ENCODE assay signal across 18 cellular contexts in the genomic region with DNA sequence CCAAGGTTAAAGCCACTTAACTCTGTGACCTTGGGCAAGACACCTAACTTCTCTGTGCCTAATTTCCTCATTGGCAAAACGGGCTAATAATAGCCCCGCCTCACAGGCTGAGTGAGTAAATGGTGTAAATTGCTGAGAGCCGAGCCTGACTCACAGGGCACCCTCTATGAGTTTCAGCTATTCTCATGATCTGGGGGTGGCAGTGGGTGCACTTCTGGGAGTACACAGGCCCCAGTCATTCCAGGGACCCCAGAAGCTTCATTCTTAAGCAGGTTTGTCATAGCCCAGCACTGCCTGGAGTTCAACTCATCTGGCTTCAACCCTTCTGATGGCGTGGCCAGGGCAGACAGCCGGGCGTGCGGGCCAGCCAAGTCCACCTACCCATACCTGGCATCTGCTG.
"Had no signal": no experiment of that assay in that cellular context is flagged by ENCODE, and none has a peak within 500 bp of the region (broad histone marks: within the 10 kb centered on the region; RNA-seq: fewer than 3 reads in every experiment).

No MANE protein-coding gene starts in this region.

- DNase-seq: activated B cell treated with CpG ODN at 0.5 μM for 24 hours; activated CD4-positive, alpha-beta T cell treated with anti-CD3 and anti-CD28 coated beads for 48 hours; activated CD8-positive, alpha-beta memory T cell treated with anti-CD3 and anti-CD28 coated beads, Interleukin-2, amount 50 U/mL, for 4 hours; activated CD8-positive, alpha-beta T cell treated with anti-CD3 and anti-CD28 coated beads, Interleukin-2, amount 10 ng/mL, durations not matched to agents 7 days and 5 days; activated gamma-delta T cell; activated T-cell treated with anti-CD3 and anti-CD28 coated beads, Interleukin-2, amount 50 U/mL, for 72 hours; amniotic stem cell; body of pancreas; effector memory CD4-positive, alpha-beta T cell; immature natural killer cell; left colon; mammary epithelial cell; pancreas; T-helper 17 cell had no signal

- H3K4me2 ChIP-seq: neural progenitor cell had no signal

- H3K9me3 ChIP-seq: body of pancreas, heart left ventricle, pancreas had no signal

- H3K36me3 ChIP-seq: heart left ventricle, neural progenitor cell, pancreas had no signal

- H3K4me3 Mint-ChIP-seq: activated B cell treated with CpG ODN at 0.5 μM for 24 hours; activated CD8-positive, alpha-beta T cell treated with anti-CD3 and anti-CD28 coated beads, Interleukin-2, amount 10 ng/mL, durations not matched to agents 7 days and 5 days; activated naive CD8-positive, alpha-beta T cell; activated T-cell treated with anti-CD3 and anti-CD28 coated beads, Interleukin-2, amount 50 U/mL, for 72 hours; immature natural killer cell; neural progenitor cell; stimulated activated effector memory CD8-positive, alpha-beta T cell treated with anti-CD3 and anti-CD28 coated beads, Interleukin-12 subunit alpha, Interleukin-12 subunit beta, amount 100 ng/mL, for 72 hours; T-helper 17 cell had no signal

- H3K4me1 Mint-ChIP-seq: activated B cell treated with CpG ODN at 0.5 μM for 24 hours, immature natural killer cell had no signal

- H2AFZ ChIP-seq: neural progenitor cell had no signal

- ATAC-seq: activated CD8-positive, alpha-beta T cell treated with anti-CD3 and anti-CD28 coated beads, Interleukin-2, amount 10 ng/mL, durations not matched to agents 7 days and 5 days; activated T-cell treated with anti-CD3 and anti-CD28 coated beads, Interleukin-2, amount 50 U/mL, for 72 hours; body of pancreas; left colon; pancreas; T-helper 17 cell had no signal

- H3K9me3 Mint-ChIP-seq: activated B cell treated with CpG ODN at 0.5 μM for 24 hours; activated T-cell treated with anti-CD3 and anti-CD28 coated beads, Interleukin-2, amount 50 U/mL, for 72 hours; immature natural killer cell; neural progenitor cell; stimulated activated effector memory CD8-positive, alpha-beta T cell treated with anti-CD3 and anti-CD28 coated beads, Interleukin-12 subunit alpha, Interleukin-12 subunit beta, amount 100 ng/mL, for 72 hours had no signal

- H3K27me3 Mint-ChIP-seq: activated naive CD8-positive, alpha-beta T cell had no signal

- H3K4me3 ChIP-seq: body of pancreas, heart left ventricle, neural progenitor cell, pancreas had no signal

- H3K27me3 ChIP-seq: body of pancreas, neural progenitor cell, pancreas had no signal

- H3K27ac Mint-ChIP-seq: activated B cell treated with CpG ODN at 0.5 μM for 24 hours; activated CD8-positive, alpha-beta T cell treated with anti-CD3 and anti-CD28 coated beads, Interleukin-2, amount 10 ng/mL, durations not matched to agents 7 days and 5 days; activated naive CD8-positive, alpha-beta T cell; activated T-cell treated with anti-CD3 and anti-CD28 coated beads, Interleukin-2, amount 50 U/mL, for 72 hours; immature natural killer cell; neural progenitor cell; stimulated activated effector memory CD8-positive, alpha-beta T cell treated with anti-CD3 and anti-CD28 coated beads, Interleukin-12 subunit alpha, Interleukin-12 subunit beta, amount 100 ng/mL, for 72 hours; T-helper 17 cell had no signal

- H3K4me1 ChIP-seq: body of pancreas, pancreas had no signal

- H3K36me3 Mint-ChIP-seq: activated naive CD8-positive, alpha-beta T cell; immature natural killer cell; neural progenitor cell; stimulated activated effector memory CD8-positive, alpha-beta T cell treated with anti-CD3 and anti-CD28 coated beads, Interleukin-12 subunit alpha, Interleukin-12 subunit beta, amount 100 ng/mL, for 72 hours had no signal

- H3K27ac ChIP-seq: body of pancreas, heart left ventricle, neural progenitor cell, pancreas had no signal
